In genomic region chr12:95740751-95741150, GRCh38 we compare ENCODE assay signal across 26 cellular contexts. TPM values are rescaled to one million over a fixed set of nuclear protein-coding genes. Genes with fewer than 3 reads are reported as not detected.
DNase-seq lines count a peak whose midpoint lies in the region; ATAC-seq and TF ChIP-seq lines count a peak whose summit lies in the region.
"Had no signal": no experiment of that assay in that cellular context is flagged by ENCODE, and none has a peak within 500 bp of the region (broad histone marks: within the 10 kb centered on the region; RNA-seq: fewer than 3 reads in every experiment).

No MANE protein-coding gene starts in this region.

- H2AFZ ChIP-seq in mammary epithelial cell (ENCODE audit: low read depth, low read length), result no peak overlapping the region

- TF ChIP-seq CTCF in right atrium auricular region (IDR thresholded peaks at IDR 0.05) (no peak), mammary epithelial cell (conservative IDR thresholded peaks at IDR 0.05 in 1 of 2, IDR thresholded peaks at IDR 0.05 in 1 of 2; ENCODE audit: extremely low read depth in 1 of 2, insufficient read depth in 1 of 2, low read depth in 1 of 2, low read length in 2 of 2) (peak in 1 of 2 donors; percentile 40), suprapubic skin (IDR thresholded peaks at IDR 0.05) (no peak), stomach (IDR thresholded peaks at IDR 0.05) (no peak)

- no peak overlapping the region for H3K4me3 ChIP-seq in right atrium auricular region
- no peak overlapping the region for H3K4me3 ChIP-seq in mammary epithelial cell (replicated peaks in 1 of 3; ENCODE audit: insufficient read depth in 1 of 3, low read depth in 2 of 3, low read length in 3 of 3)
- no peak overlapping the region for H3K4me3 ChIP-seq in suprapubic skin
- no peak overlapping the region for H3K4me3 ChIP-seq in stomach
- H3K4me3 ChIP-seq: gastroesophageal sphincter, tibial nerve had no signal

- no peak for TF ChIP-seq POLR2A in suprapubic skin (IDR thresholded peaks at IDR 0.05)
- no peak for TF ChIP-seq POLR2A in stomach (IDR thresholded peaks at IDR 0.05)

- H3K79me2 ChIP-seq in mammary epithelial cell (ENCODE audit: insufficient read depth, low read length), result no peaks in the 10 kb centered on the region

- 7% methylated on average over 1 of the region's 1 CpG for WGBS in mammary epithelial cell (ENCODE audit: low coverage, missing lambda C conversion rate)
- WGBS in suprapubic skin, result 47% methylated on average over 1 of the region's 1 CpG
- WGBS in stomach, 5 donors, result 61 to 81% (median 76%) methylated on average over 1 of the region's 1 CpG

- CTCF ChIA-PET in mammary epithelial cell (lab: Charles Lee; ENCODE audit: low non-redundant PET), result interaction anchor here (0.6 kb wide), 1 partner anchor 78 kb away, joined by 4 read pairs; no protein-coding TSS in a partner anchor
- CTCF ChIA-PET in activated CD4-positive, alpha-beta memory T cell treated with anti-CD3 and anti-CD28 coated beads for 36 hours (lab: Charles Lee), result no interaction called here

- peak overlapping the region; percentile 12 to 96 for H3K27ac ChIP-seq in right atrium auricular region
- no peak overlapping the region for H3K27ac ChIP-seq in mammary epithelial cell (ENCODE audit: insufficient read depth, low read depth, low read length)
- peak overlapping the region; percentile 83 for H3K27ac ChIP-seq in suprapubic skin
- peak overlapping the region in 2 of 5 donors; percentile 27 to 76 for H3K27ac ChIP-seq in stomach

- H3K9ac ChIP-seq in mammary epithelial cell (ENCODE audit: insufficient read depth, low read length), result no peak overlapping the region

- BruUV-seq in mammary epithelial cell (replicated peaks; lab: Mats Ljungman, UMichigan), result no TSS peak

- H3K4me1 Mint-ChIP-seq in activated CD4-positive, alpha-beta memory T cell treated with anti-CD3 and anti-CD28 coated beads for 36 hours (ENCODE audit: low read depth), result no peaks in the 10 kb centered on the region
- H3K4me1 Mint-ChIP-seq: activated naive CD4-positive, alpha-beta T cell treated with anti-CD3 and anti-CD28 coated beads, Interleukin-2, amount 50 U/mL, for 24 hours; CD4-positive, CD25-positive, alpha-beta regulatory T cell; central memory CD8-positive, alpha-beta T cell had no signal

- H3K9me3 Mint-ChIP-seq in activated CD4-positive, alpha-beta memory T cell treated with anti-CD3 and anti-CD28 coated beads for 36 hours, result peaks cover 4% of the 10 kb centered on the region

- H3K36me3 ChIP-seq in right atrium auricular region (no peaks in the 10 kb centered on the region), mammary epithelial cell (ENCODE audit: insufficient read depth, low read length) (no peaks in the 10 kb centered on the region), suprapubic skin (no peaks in the 10 kb centered on the region), stomach (peaks cover 0 to 13% (median 10%) of the 10 kb centered on the region in 4 donors)

- peaks cover 5% of the 10 kb centered on the region for H3K27me3 Mint-ChIP-seq in activated CD4-positive, alpha-beta memory T cell treated with anti-CD3 and anti-CD28 coated beads for 36 hours
- H3K27me3 Mint-ChIP-seq: activated naive CD4-positive, alpha-beta T cell treated with anti-CD3 and anti-CD28 coated beads, Interleukin-2, amount 50 U/mL, for 24 hours had no signal

- dilution Hi-C loops in mammary epithelial cell (cut with HindIII; ENCODE audit: low sequenced_read_pairs), result no loop called here

- no peak for ATAC-seq in left cardiac atrium
- no peak for ATAC-seq in GM19463 (IDR thresholded peaks at IDR 0.05; ENCODE audit: unreplicated experiment)
- ATAC-seq: stimulated activated naive CD8-positive, alpha-beta T cell treated with anti-CD3 and anti-CD28 coated beads, Interleukin-15, Interleukin-2, amounts not matched to agents 100 U/mL and 50 U/mL, for 24 hours; T-helper 17 cell had no signal

- TF ChIP-seq EP300 in suprapubic skin (IDR thresholded peaks at IDR 0.05), result no peak
- TF ChIP-seq EP300 in stomach (IDR thresholded peaks at IDR 0.05), result no peak

- peaks cover 0 to 48% of the 10 kb centered on the region in 2 donors for H3K4me1 ChIP-seq in right atrium auricular region
- H3K4me1 ChIP-seq in mammary epithelial cell (ENCODE audit: insufficient read depth, low read length), result peaks cover 3% of the 10 kb centered on the region
- peaks cover 36% of the 10 kb centered on the region for H3K4me1 ChIP-seq in suprapubic skin
- peaks cover 6 to 55% (median 25%) of the 10 kb centered on the region in 4 donors for H3K4me1 ChIP-seq in stomach

- DNase-seq in right atrium auricular region (ENCODE audit: low spot score) (no peak), left cardiac atrium (no peak), NCI-H345 treated with DMSO at 0.1 percent for 48 hours (lab: John Stamatoyannopoulos, UW; ENCODE audit: unreplicated experiment) (peak; percentile 48), mammary epithelial cell (peak; percentile 92), suprapubic skin (ENCODE audit: low spot score in 2 of 2) (no peak), stomach (no peak)
- DNase-seq in activated CD4-positive, alpha-beta memory T cell treated with anti-CD3 and anti-CD28 coated beads for 36 hours, result no peak
- DNase-seq: activated CD4-positive, alpha-beta T cell treated with anti-CD3 and anti-CD28 coated beads for 48 hours; CD4-positive, CD25-positive, alpha-beta regulatory T cell; DMS53; effector CD4-positive, alpha-beta T cell; kidney glomerular epithelial cell; mesendoderm; NCI-H1048; NCI-H774; occipital lobe; OCI-M1; stimulated activated CD4-positive, alpha-beta T cell treated with anti-CD3 and anti-CD28 coated beads, Interleukin-4, amount 100 ng/mL, for 4 hours; stimulated activated naive CD8-positive, alpha-beta T cell treated with anti-CD3 and anti-CD28 coated beads, Interleukin-15, Interleukin-2, amounts not matched to agents 100 U/mL and 50 U/mL, for 24 hours; T-helper 17 cell had no signal

- no peak overlapping the region for H3K27ac Mint-ChIP-seq in activated CD4-positive, alpha-beta memory T cell treated with anti-CD3 and anti-CD28 coated beads for 36 hours
- H3K27ac Mint-ChIP-seq: activated naive CD4-positive, alpha-beta T cell treated with anti-CD3 and anti-CD28 coated beads, Interleukin-2, amount 50 U/mL, for 24 hours; activated T-helper 1 cell treated with anti-CD3 and anti-CD28 coated beads, Interleukin-12 subunit alpha, Interleukin-12 subunit beta, Interleukin-2, Interleukin-4 antibody, amounts not matched to agents 30 ng/mL and 10 ng/mL and 1 ng/mL, durations not matched to agents 14 hours and 24 hours and 36 hours; CD4-positive, CD25-positive, alpha-beta regulatory T cell; T-helper 17 cell had no signal

- peaks cover 4% of the 10 kb centered on the region for H3K36me3 Mint-ChIP-seq in activated CD4-positive, alpha-beta memory T cell treated with anti-CD3 and anti-CD28 coated beads for 36 hours

- peaks cover 0 to 10% of the 10 kb centered on the region in 2 donors for H3K9me3 ChIP-seq in right atrium auricular region
- H3K9me3 ChIP-seq in mammary epithelial cell (replicated peaks; ENCODE audit: insufficient read depth, low read length), result no peaks in the 10 kb centered on the region
- H3K9me3 ChIP-seq in suprapubic skin, result no peaks in the 10 kb centered on the region
- peaks cover 0 to 8% (median 7%) of the 10 kb centered on the region in 4 donors for H3K9me3 ChIP-seq in stomach

- no peaks in the 10 kb centered on the region for H3K27me3 ChIP-seq in right atrium auricular region
- no peaks in the 10 kb centered on the region for H3K27me3 ChIP-seq in mammary epithelial cell (ENCODE audit: insufficient read depth, low read length)
- H3K27me3 ChIP-seq in suprapubic skin, result no peaks in the 10 kb centered on the region
- no peaks in the 10 kb centered on the region for H3K27me3 ChIP-seq in stomach
- H3K27me3 ChIP-seq: gastroesophageal sphincter, tibial nerve had no signal

- POLR2A ChIA-PET in activated CD4-positive, alpha-beta memory T cell treated with anti-CD3 and anti-CD28 coated beads for 36 hours (lab: Charles Lee), result no interaction called here

- H3K4me3 Mint-ChIP-seq in activated CD4-positive, alpha-beta memory T cell treated with anti-CD3 and anti-CD28 coated beads for 36 hours, result no peak overlapping the region
- H3K4me3 Mint-ChIP-seq: activated naive CD4-positive, alpha-beta T cell treated with anti-CD3 and anti-CD28 coated beads, Interleukin-2, amount 50 U/mL, for 24 hours; activated T-helper 1 cell treated with anti-CD3 and anti-CD28 coated beads, Interleukin-12 subunit alpha, Interleukin-12 subunit beta, Interleukin-2, Interleukin-4 antibody, amounts not matched to agents 30 ng/mL and 10 ng/mL and 1 ng/mL, durations not matched to agents 14 hours and 24 hours and 36 hours; CD4-positive, CD25-positive, alpha-beta regulatory T cell; central memory CD8-positive, alpha-beta T cell; T-helper 17 cell had no signal

- intact Hi-C loops in left cardiac atrium (cut with DNase I), result no loop called here
- intact Hi-C loops in mammary epithelial cell (cut with micrococcal nuclease), result loop anchor here (5.0 kb wide), 1 partner anchor 158 kb away; no protein-coding TSS in a partner anchor
- intact Hi-C loops in activated CD4-positive, alpha-beta memory T cell treated with anti-CD3 and anti-CD28 coated beads for 36 hours (cut with micrococcal nuclease), result no loop called here
- intact Hi-C loops in stomach (cut with DNase I; ENCODE audit: low total_unique reads), result no loop called here

- no peak overlapping the region for H3K4me2 ChIP-seq in mammary epithelial cell (ENCODE audit: insufficient read depth, low read depth, low read length)

- in situ Hi-C loops in mammary epithelial cell (cut with MboI; ENCODE audit: low sequenced_read_pairs in 2 of 2), result no loop called here

- no peaks in the 10 kb centered on the region for H4K20me1 ChIP-seq in mammary epithelial cell (ENCODE audit: insufficient read depth, low read length)

RNA-seq across cellular contexts. Expression of gene NTN4, which starts 49.8 kb away (rescaled TPM):
- total RNA-seq in right atrium auricular region (10 to 100 TPM; 69.0 to 85.3 TPM), left cardiac atrium (10 to 100 TPM; 63.3 to 81.4 TPM), mammary epithelial cell (10 to 100 TPM; 38.6 to 47.2 TPM), suprapubic skin (10 to 100 TPM in 3 of 4 donors, 1 to 10 TPM in 1; 7.2 to 18.7 (median 13.0) TPM), stomach (100 to 1,000 TPM in 1 of 5 donors, 10 to 100 TPM in 4; 11.0 to 110 (median 50.7) TPM)
- polyA plus RNA-seq in mammary epithelial cell (9.0 TPM), stomach (10 to 100 TPM; 10.5 to 23.5 (median 13.0) TPM)
- 8.8 TPM for polyA minus RNA-seq in mammary epithelial cell
- under 1 TPM in 1 of 2 experiments, not detected in 1; 0.29 TPM for total RNA-seq in activated CD4-positive, alpha-beta memory T cell treated with anti-CD3 and anti-CD28 coated beads for 36 hours
- total RNA-seq: activated T-helper 1 cell treated with anti-CD3 and anti-CD28 coated beads, Interleukin-12 subunit alpha, Interleukin-12 subunit beta, Interleukin-2, Interleukin-4 antibody, amounts not matched to agents 30 ng/mL and 10 ng/mL and 1 ng/mL, durations not matched to agents 14 hours and 24 hours and 36 hours; CD4-positive, CD25-positive, alpha-beta regulatory T cell had no signal

Comparison
In these comparisons a context has a peak if more than half of its experiments do, and no peak if none do; other contexts are left out.
1. DNase-seq: peak in NCI-H345 treated with DMSO at 0.1 percent for 48 hours (single experiment) and mammary epithelial cell (single experiment); none in right atrium auricular region (single experiment), left cardiac atrium (single experiment), suprapubic skin (0 of 2), activated CD4-positive, alpha-beta memory T cell treated with anti-CD3 and anti-CD28 coated beads for 36 hours (single experiment) and stomach (single experiment).
2. RNA of gene NTN4, which starts 49.8 kb away (total RNA-seq): 69.0 to 85.3 TPM in right atrium auricular region, 63.3 to 81.4 TPM in left cardiac atrium, 11.0 to 110 TPM in stomach, 38.6 to 47.2 TPM in mammary epithelial cell and 7.2 to 18.7 TPM in suprapubic skin; 0.29 TPM in activated CD4-positive, alpha-beta memory T cell treated with anti-CD3 and anti-CD28 coated beads for 36 hours; every median in the first group is over 4 times any median in the second.